9 cellular contexts compared by ENCODE assay signal in genomic region chr14:23566112-23566781, GRCh38. TPM values are rescaled to one million over a fixed set of nuclear protein-coding genes. Genes with fewer than 3 reads are reported as not detected.
DNase-seq lines count a peak whose midpoint lies in the region; ATAC-seq and TF ChIP-seq lines count a peak whose summit lies in the region.
"Had no signal": no experiment of that assay in that cellular context is flagged by ENCODE, and none has a peak within 500 bp of the region (broad histone marks: within the 10 kb centered on the region; RNA-seq: fewer than 3 reads in every experiment).

No MANE protein-coding gene starts in this region.

- H3K4me3 Mint-ChIP-seq in activated T-cell treated with anti-CD3 and anti-CD28 coated beads, Interleukin-2, amount 50 U/mL, for 72 hours, result peak overlapping the region; percentile 95 to 97
- H3K4me3 Mint-ChIP-seq in activated naive CD8-positive, alpha-beta T cell, result peak overlapping the region; percentile 99
- H3K4me3 Mint-ChIP-seq in type B pancreatic cell, result peak overlapping the region; percentile 100

- TF ChIP-seq CTCF in kidney epithelial cell (IDR thresholded peaks at IDR 0.05; ENCODE audit: insufficient read depth, low read length, poor library complexity, severe bottlenecking) (no peak), type B pancreatic cell (conservative IDR thresholded peaks at IDR 0.05) (no peak)

- H3K36me3 ChIP-seq in kidney epithelial cell (ENCODE audit: control insufficient read depth, insufficient read depth, low read length), result peaks cover 3% of the 10 kb centered on the region

- no peaks in the 10 kb centered on the region for H3K9me3 Mint-ChIP-seq in activated T-cell treated with anti-CD3 and anti-CD28 coated beads, Interleukin-2, amount 50 U/mL, for 72 hours
- H3K9me3 Mint-ChIP-seq in activated naive CD8-positive, alpha-beta T cell (ENCODE audit: low read depth), result no peaks in the 10 kb centered on the region
- H3K9me3 Mint-ChIP-seq in type B pancreatic cell, result no peaks in the 10 kb centered on the region

- H3K4me1 Mint-ChIP-seq in activated T-cell treated with anti-CD3 and anti-CD28 coated beads, Interleukin-2, amount 50 U/mL, for 72 hours (ENCODE audit: low read depth), result peaks cover 43% of the 10 kb centered on the region
- H3K4me1 Mint-ChIP-seq in activated naive CD8-positive, alpha-beta T cell (ENCODE audit: low read depth), result peaks cover 38% of the 10 kb centered on the region
- H3K4me1 Mint-ChIP-seq in type B pancreatic cell (ENCODE audit: unreplicated experiment), result peaks cover 31% of the 10 kb centered on the region

- no peak for ATAC-seq in activated T-cell treated with anti-CD3 and anti-CD28 coated beads, Interleukin-2, amount 50 U/mL, for 72 hours (replicated peaks in 1 of 2)

- H3K27me3 ChIP-seq in kidney epithelial cell (ENCODE audit: control insufficient read depth, insufficient read depth, low read length), result peaks cover 5% of the 10 kb centered on the region

- H3K27ac Mint-ChIP-seq in activated T-cell treated with anti-CD3 and anti-CD28 coated beads, Interleukin-2, amount 50 U/mL, for 72 hours, result peak overlapping the region; percentile 26
- peak overlapping the region; percentile 70 for H3K27ac Mint-ChIP-seq in activated naive CD8-positive, alpha-beta T cell
- H3K27ac Mint-ChIP-seq in type B pancreatic cell, result peak overlapping the region; percentile 97

- no peaks in the 10 kb centered on the region for H3K27me3 Mint-ChIP-seq in activated T-cell treated with anti-CD3 and anti-CD28 coated beads, Interleukin-2, amount 50 U/mL, for 72 hours (ENCODE audit: low read depth)
- H3K27me3 Mint-ChIP-seq in activated naive CD8-positive, alpha-beta T cell, result no peaks in the 10 kb centered on the region
- peaks cover 4% of the 10 kb centered on the region for H3K27me3 Mint-ChIP-seq in type B pancreatic cell

- peaks cover 8 to 13% of the 10 kb centered on the region in 2 donors for H3K36me3 Mint-ChIP-seq in activated T-cell treated with anti-CD3 and anti-CD28 coated beads, Interleukin-2, amount 50 U/mL, for 72 hours (ENCODE audit: insufficient read depth in 2 of 2)
- H3K36me3 Mint-ChIP-seq in activated naive CD8-positive, alpha-beta T cell, result peaks cover 4% of the 10 kb centered on the region
- H3K36me3 Mint-ChIP-seq in type B pancreatic cell, result peaks cover 9% of the 10 kb centered on the region

- peak overlapping the region; percentile 69 for H3K4me3 ChIP-seq in kidney epithelial cell (ENCODE audit: low read depth, low read length)

- DNase-seq in activated T-cell treated with anti-CD3 and anti-CD28 coated beads, Interleukin-2, amount 50 U/mL, for 72 hours, result no peak
- no peak for DNase-seq in activated T-cell treated with anti-CD3 and anti-CD28 coated beads, Interleukin-2, amount 50 U/mL, for 1 hour
- DNase-seq in kidney epithelial cell (ENCODE audit: low read depth), result no peak
- no peak for DNase-seq in type B pancreatic cell (ENCODE audit: extremely low spot score, unreplicated experiment)
- DNase-seq in DMS79 (lab: John Stamatoyannopoulos, UW), result no peak
- no peak for DNase-seq in NCI-H2196 treated with DMSO at 0.1 percent for 48 hours (lab: John Stamatoyannopoulos, UW; ENCODE audit: unreplicated experiment)
- DNase-seq in NCI-H187 (lab: John Stamatoyannopoulos, UW), result no peak
- DNase-seq: islet precursor cell had no signal

RNA-seq across cellular contexts. Expression of gene AP1G2, which starts 1.3 kb away (rescaled TPM):
- 100 to 1,000 TPM; 211 to 233 TPM for total RNA-seq in activated T-cell treated with anti-CD3 and anti-CD28 coated beads, Interleukin-2, amount 50 U/mL, for 72 hours
- total RNA-seq in kidney epithelial cell, result 93.2 and 93.4 TPM in 2 replicates
- 156 and 170 TPM in 2 replicates for total RNA-seq in type B pancreatic cell (ENCODE audit: low replicate concordance)

RNA-seq across cellular contexts. Expression of gene THTPA, which starts 10.2 kb away (rescaled TPM):
- 1 to 10 TPM; 6.5 to 7.4 TPM for total RNA-seq in activated T-cell treated with anti-CD3 and anti-CD28 coated beads, Interleukin-2, amount 50 U/mL, for 72 hours
- total RNA-seq in kidney epithelial cell (5.7 and 8.5 TPM in 2 replicates), type B pancreatic cell (ENCODE audit: low replicate concordance) (14.3 and 16.4 TPM in 2 replicates)

RNA-seq across cellular contexts. Expression of gene JPH4, which starts 12.3 kb away (rescaled TPM):
- 1 to 10 TPM; 1.2 to 1.5 TPM for total RNA-seq in activated T-cell treated with anti-CD3 and anti-CD28 coated beads, Interleukin-2, amount 50 U/mL, for 72 hours
- 1.0 and 1.1 TPM in 2 replicates for total RNA-seq in kidney epithelial cell
- total RNA-seq in type B pancreatic cell (ENCODE audit: low replicate concordance), result 0.33 and 8.3 TPM in 2 replicates

RNA-seq across cellular contexts. Expression of gene ZFHX2, which starts 14.7 kb away (rescaled TPM):
- total RNA-seq in activated T-cell treated with anti-CD3 and anti-CD28 coated beads, Interleukin-2, amount 50 U/mL, for 72 hours, result 1 to 10 TPM; 1.9 to 3.7 TPM
- 2.3 and 2.6 TPM in 2 replicates for total RNA-seq in kidney epithelial cell
- 5.6 and 11.1 TPM in 2 replicates for total RNA-seq in type B pancreatic cell (ENCODE audit: low replicate concordance)

Comparison
In these comparisons a context has a peak if more than half of its experiments do, and no peak if none do; other contexts are left out.
1. H3K27ac Mint-ChIP-seq: peak in every context shown above with its lines; median percentile 97 in type B pancreatic cell; 70 in activated naive CD8-positive, alpha-beta T cell; 26 in activated T-cell treated with anti-CD3 and anti-CD28 coated beads, Interleukin-2, amount 50 U/mL, for 72 hours.